ENCODE assay signal across 8 cellular contexts in genomic region chr1:1636621-1637478, GRCh38. TPM values are rescaled to one million over a fixed set of nuclear protein-coding genes. Genes with fewer than 3 reads are reported as not detected.
DNase-seq lines count a peak whose midpoint lies in the region; ATAC-seq and TF ChIP-seq lines count a peak whose summit lies in the region.
"Not testable (repeated sequence)": the region's sequence is repeated elsewhere in the genome, so short reads cannot be mapped to it uniquely, and the experiment has no call there.
"Had no signal": no experiment of that assay in that cellular context is flagged by ENCODE, and none has a peak within 500 bp of the region (broad histone marks: within the 10 kb centered on the region; RNA-seq: fewer than 3 reads in every experiment).

No MANE protein-coding gene starts in this region.

- 91% methylated on average over 37 of the region's 37 CpGs for WGBS in right cardiac atrium
- 100% methylated on average over 1 of the region's 37 CpGs for WGBS in right lobe of liver (ENCODE audit: insufficient coverage, low coverage, low lambda C conversion rate, missing lambda C conversion rate)
- WGBS in spleen, 5 donors = 93 to 96% (median 94%) methylated on average over 17 to 37 of the region's 37 CpGs

- intact Hi-C loops in ascending aorta (cut with DNase I); right cardiac atrium (cut with DNase I); right lobe of liver (cut with DNase I); spleen (cut with DNase I; ENCODE audit: low total_unique reads): not testable (repeated sequence)

- H3K4me1 Mint-ChIP-seq in glutamatergic neuron (ENCODE audit: low read depth, unreplicated experiment) = not testable (repeated sequence)

- DNase-seq in HuH-7.5 (ENCODE audit: low spot score) = peak; percentile 4
- peak; percentile 4 to 62 for DNase-seq in ascending aorta (ENCODE audit: low spot score in 2 of 2)
- DNase-seq in glutamatergic neuron = not testable (repeated sequence)
- peak; percentile 14 to 46 (median 40) for DNase-seq in right cardiac atrium
- DNase-seq in right lobe of liver = peak in 2 of 3 donors; percentile 38 to 39
- DNase-seq in osteoblast (ENCODE audit: insufficient read length, low spot score, missing footprints) = peak; percentile 71
- peak; percentile 55 for DNase-seq in spleen

- not testable (repeated sequence) for H3K27me3 ChIP-seq in ascending aorta; right cardiac atrium (ENCODE audit: control insufficient read depth, insufficient read depth); right lobe of liver; osteoblast (ENCODE audit: insufficient read depth, low read length); spleen (replicated peaks in 1 of 7)

- not testable (repeated sequence) for TF ChIP-seq CTCF in ascending aorta (IDR thresholded peaks at IDR 0.05); glutamatergic neuron (IDR thresholded peaks at IDR 0.05; ENCODE audit: partially characterized antibody, unreplicated experiment); right lobe of liver (IDR thresholded peaks at IDR 0.05); osteoblast (IDR thresholded peaks at IDR 0.05; ENCODE audit: extremely low read depth, low read depth, low read length); spleen (IDR thresholded peaks at IDR 0.05 in 8 of 11, conservative IDR thresholded peaks at IDR 0.05 in 3 of 11)

- H3K36me3 ChIP-seq in ascending aorta (peaks cover 23 to 30% of the 10 kb centered on the region in 2 donors), spleen (peaks cover 0 to 56% (median 33%) of the 10 kb centered on the region in 6 donors)
- not testable (repeated sequence) for H3K36me3 ChIP-seq in right lobe of liver; osteoblast (ENCODE audit: insufficient read depth, low read length)

- not testable (repeated sequence) for H3K4me1 ChIP-seq in ascending aorta; right cardiac atrium (ENCODE audit: control insufficient read depth, insufficient read depth, low read length); right lobe of liver; osteoblast (ENCODE audit: insufficient read depth, low read length); spleen

- not testable (repeated sequence) for H3K4me3 ChIP-seq in ascending aorta; right cardiac atrium (ENCODE audit: low read length); right lobe of liver; osteoblast (ENCODE audit: insufficient read depth, low read length); spleen

- not testable (repeated sequence) for H3K9me3 Mint-ChIP-seq in glutamatergic neuron (ENCODE audit: unreplicated experiment)

- not testable (repeated sequence) for H3K36me3 Mint-ChIP-seq in glutamatergic neuron (ENCODE audit: unreplicated experiment)

- not testable (repeated sequence) for H3K27ac ChIP-seq in ascending aorta; right cardiac atrium (ENCODE audit: low read length); right lobe of liver; osteoblast (ENCODE audit: low read depth, low read length); spleen

- not testable (repeated sequence) for TF ChIP-seq POLR2A in right lobe of liver (IDR thresholded peaks at IDR 0.05); spleen (IDR thresholded peaks at IDR 0.05)

- H3K4me2 ChIP-seq in osteoblast (ENCODE audit: insufficient read depth, low read length) = not testable (repeated sequence)

- not testable (repeated sequence) for H2AFZ ChIP-seq in osteoblast (ENCODE audit: low read length)

- not testable (repeated sequence) for ATAC-seq in right cardiac atrium, right lobe of liver

- peak overlapping the region; percentile 55 for H3K27ac Mint-ChIP-seq in glutamatergic neuron (ENCODE audit: unreplicated experiment)

- H4K20me1 ChIP-seq in osteoblast (ENCODE audit: insufficient read depth, low read length) = not testable (repeated sequence)

- not testable (repeated sequence) for H3K9me3 ChIP-seq in ascending aorta; right cardiac atrium (ENCODE audit: control insufficient read depth, low read length); right lobe of liver; osteoblast (ENCODE audit: low read depth, low read length); spleen

- H3K27me3 Mint-ChIP-seq in glutamatergic neuron (ENCODE audit: unreplicated experiment) = not testable (repeated sequence)

- H3K79me2 ChIP-seq in osteoblast (ENCODE audit: insufficient read depth, low read length) = not testable (repeated sequence)

- not testable (repeated sequence) for H3K4me3 Mint-ChIP-seq in glutamatergic neuron (ENCODE audit: unreplicated experiment)

RNA-seq across cellular contexts. Expression of gene MMP23B, which starts 4.9 kb away (rescaled TPM):
- total RNA-seq in ascending aorta = 71.3 TPM
- total RNA-seq in glutamatergic neuron (ENCODE audit: unreplicated experiment) = 162 TPM
- total RNA-seq in right cardiac atrium = 10 to 100 TPM; 18.7 to 22.4 (median 19.9) TPM
- 15.8 TPM for polyA plus RNA-seq in right cardiac atrium
- 1 to 10 TPM in 5 of 6 experiments, under 1 TPM in 1; 0.75 to 4.0 (median 2.3) TPM for total RNA-seq in right lobe of liver
- 0.59 and 1.1 TPM in 2 replicates for total RNA-seq in osteoblast
- 1 to 10 TPM; 1.4 to 7.3 (median 5.8) TPM for total RNA-seq in spleen
- polyA plus RNA-seq in spleen = 1 to 10 TPM; 4.2 to 9.3 (median 6.3) TPM

RNA-seq across cellular contexts. Expression of gene MIB2, which starts 21.6 kb away (rescaled TPM):
- total RNA-seq in ascending aorta = 96.9 TPM
- 77.7 TPM for total RNA-seq in glutamatergic neuron (ENCODE audit: unreplicated experiment)
- 10 to 100 TPM; 49.5 to 77.8 (median 65.5) TPM for total RNA-seq in right cardiac atrium
- polyA plus RNA-seq in right cardiac atrium = 52.5 TPM
- 10 to 100 TPM; 20.7 to 38.5 (median 33.9) TPM for total RNA-seq in right lobe of liver
- total RNA-seq in osteoblast = 74.0 and 80.7 TPM in 2 replicates
- total RNA-seq in spleen = 10 to 100 TPM; 46.2 to 76.5 (median 72.0) TPM
- 100 to 1,000 TPM in 1 of 3 donors, 10 to 100 TPM in 2; 49.6 to 165 (median 74.1) TPM for polyA plus RNA-seq in spleen

RNA-seq across cellular contexts. Expression of gene CDK11B, which starts 22.0 kb away (rescaled TPM):
- total RNA-seq in ascending aorta = 24.8 TPM
- 32.7 TPM for total RNA-seq in glutamatergic neuron (ENCODE audit: unreplicated experiment)
- 10 to 100 TPM; 18.8 to 20.6 (median 19.7) TPM for total RNA-seq in right cardiac atrium
- 27.0 TPM for polyA plus RNA-seq in right cardiac atrium
- total RNA-seq in right lobe of liver = 10 to 100 TPM in 2 of 6 experiments, 1 to 10 TPM in 4; 8.0 to 11.8 (median 9.5) TPM
- total RNA-seq in osteoblast = 5.3 and 5.8 TPM in 2 replicates
- 10 to 100 TPM; 19.4 to 34.1 (median 27.9) TPM for total RNA-seq in spleen
- polyA plus RNA-seq in spleen = 10 to 100 TPM; 20.0 to 38.2 (median 31.2) TPM

RNA-seq across cellular contexts. Expression of gene FNDC10, which starts 36.9 kb away (rescaled TPM):
- total RNA-seq in ascending aorta = 1.8 TPM
- 11.9 TPM for total RNA-seq in glutamatergic neuron (ENCODE audit: unreplicated experiment)
- total RNA-seq in right cardiac atrium = under 1 TPM; 0.47 to 0.97 (median 0.80) TPM
- polyA plus RNA-seq in right cardiac atrium = 0.68 TPM
- total RNA-seq in right lobe of liver = 1 to 10 TPM in 1 of 6 experiments, under 1 TPM in 5; 0.09 to 1.6 (median 0.46) TPM
- 2.1 and 2.5 TPM in 2 replicates for total RNA-seq in osteoblast
- total RNA-seq in spleen = 1 to 10 TPM; 2.2 to 8.8 (median 5.6) TPM
- 1 to 10 TPM; 2.2 to 4.4 (median 3.4) TPM for polyA plus RNA-seq in spleen
- total RNA-seq: HT-29 had no signal

RNA-seq across cellular contexts. Expression of gene SLC35E2B, which starts 55.7 kb away (rescaled TPM):
- total RNA-seq in ascending aorta (43.7 TPM), glutamatergic neuron (ENCODE audit: unreplicated experiment) (151 TPM), right cardiac atrium (10 to 100 TPM; 16.9 to 29.5 (median 26.2) TPM), right lobe of liver (10 to 100 TPM; 13.4 to 19.9 (median 17.0) TPM), osteoblast (33.0 and 38.4 TPM in 2 replicates), spleen (100 to 1,000 TPM in 1 of 7 donors, 10 to 100 TPM in 6; 48.3 to 105 (median 63.1) TPM)
- polyA plus RNA-seq in right cardiac atrium (14.3 TPM), spleen (10 to 100 TPM; 18.3 to 26.7 (median 21.9) TPM)
